20 cellular contexts compared by ENCODE assay signal in genomic region chr15:51580385-51580784, GRCh38. TPM values are rescaled to one million over a fixed set of nuclear protein-coding genes. Genes with fewer than 3 reads are reported as not detected.
DNase-seq lines count a peak whose midpoint lies in the region; ATAC-seq and TF ChIP-seq lines count a peak whose summit lies in the region.
"Had no signal": no experiment of that assay in that cellular context is flagged by ENCODE, and none has a peak within 500 bp of the region (broad histone marks: within the 10 kb centered on the region; RNA-seq: fewer than 3 reads in every experiment).

No MANE protein-coding gene starts in this region.

- H3K4me3 ChIP-seq in upper lobe of right lung, result no peak overlapping the region
- no peak overlapping the region for H3K4me3 ChIP-seq in upper lobe of left lung
- H3K4me3 ChIP-seq: GM23248 had no signal

- TF ChIP-seq POLR2A in upper lobe of left lung (IDR thresholded peaks at IDR 0.05), result no peak

- DNase-seq in NCI-H82 (lab: John Stamatoyannopoulos, UW), result peak; percentile 10
- DNase-seq in NCI-H82 treated with DMSO at 0.1 percent for 48 hours (lab: John Stamatoyannopoulos, UW; ENCODE audit: unreplicated experiment), result no peak
- peak; percentile 45 for DNase-seq in NOMO-1 treated with DMSO at 0.1 percent for 48 hours (lab: John Stamatoyannopoulos, UW; ENCODE audit: unreplicated experiment)
- DNase-seq in upper lobe of right lung, result no peak
- no peak for DNase-seq in upper lobe of left lung
- DNase-seq in posterior cingulate gyrus, result no peak
- DNase-seq: BE2C; CD8-positive, alpha-beta memory T cell; DMS79 treated with DMSO at 0.1 percent for 48 hours; GM23248; NCI-H1417; NCI-H187 treated with DMSO at 0.1 percent for 48 hours; NCI-H526 treated with DMSO at 0.1 percent for 48 hours; SK-N-SH had no signal

- no peak for TF ChIP-seq EP300 in upper lobe of left lung (IDR thresholded peaks at IDR 0.05)

- H3K9me3 ChIP-seq in upper lobe of right lung, result no peaks in the 10 kb centered on the region
- H3K9me3 ChIP-seq in upper lobe of left lung, result no peaks in the 10 kb centered on the region
- H3K9me3 ChIP-seq: BE2C, SK-N-SH had no signal

- H3K27me3 ChIP-seq in upper lobe of right lung (no peaks in the 10 kb centered on the region), upper lobe of left lung (no peaks in the 10 kb centered on the region)
- H3K27me3 ChIP-seq: BE2C had no signal

- peaks cover 16% of the 10 kb centered on the region for H3K4me1 ChIP-seq in upper lobe of right lung
- peaks cover 9 to 16% (median 10%) of the 10 kb centered on the region in 4 donors for H3K4me1 ChIP-seq in upper lobe of left lung

- TF ChIP-seq CTCF in VCaP (conservative IDR thresholded peaks at IDR 0.05) (no peak), upper lobe of right lung (IDR thresholded peaks at IDR 0.05) (no peak), upper lobe of left lung (IDR thresholded peaks at IDR 0.05) (no peak)

- peak; percentile 70 for ATAC-seq in upper lobe of right lung
- no peak for ATAC-seq in HG03025 (IDR thresholded peaks at IDR 0.05; ENCODE audit: low FRiP score, unreplicated experiment)
- ATAC-seq in upper lobe of left lung (ENCODE audit: low FRiP score in 2 of 2), result no peak
- ATAC-seq: HCT116, Panc1, Right ventricle myocardium inferior had no signal

- intact Hi-C loops in upper lobe of right lung (cut with DNase I) (no loop called here), posterior cingulate gyrus (cut with DNase I) (no loop called here)

- 69 to 77% methylated on average over 2 of the region's 2 CpGs for WGBS in upper lobe of left lung, 2 donors

- H3K27ac ChIP-seq in VCaP, result peak overlapping the region; percentile 15; the same call in 1 of the 2 replicates
- no peak overlapping the region for H3K27ac ChIP-seq in upper lobe of right lung
- no peak overlapping the region for H3K27ac ChIP-seq in upper lobe of left lung
- H3K27ac ChIP-seq: 22Rv1, GM23248 had no signal

- H3K36me3 ChIP-seq in upper lobe of right lung (no peaks in the 10 kb centered on the region), upper lobe of left lung (no peaks in the 10 kb centered on the region)
- H3K36me3 ChIP-seq: BE2C had no signal

RNA-seq across cellular contexts. Expression of gene DMXL2, which starts 42.2 kb away (rescaled TPM):
- total RNA-seq in upper lobe of right lung, result 55.2 TPM
- total RNA-seq in upper lobe of left lung, result 100 to 1,000 TPM in 1 of 6 donors, 10 to 100 TPM in 5; 39.8 to 140 (median 58.1) TPM

Comparison
In these comparisons a context has a peak if more than half of its experiments do, and no peak if none do; other contexts are left out.
1. DNase-seq: peak in NCI-H82 (single experiment) and NOMO-1 treated with DMSO at 0.1 percent for 48 hours (single experiment); none in NCI-H82 treated with DMSO at 0.1 percent for 48 hours (single experiment), upper lobe of right lung (single experiment), upper lobe of left lung (0 of 2) and posterior cingulate gyrus (0 of 10).